In genomic region chr21:33126569-33126968, GRCh38 we compare ENCODE assay signal across 1 cellular context.
TF ChIP-seq lines count a peak whose summit lies in the region.

No MANE protein-coding gene starts in this region.

TF ChIP-seq in HCT116, 20 proteins besides CTCF, POLR2A, EP300 and RAD21 (continued from another document):
- TF ChIP-seq REST (IDR thresholded peaks at IDR 0.05; ENCODE audit: low read depth) (no peak), SP1 (IDR thresholded peaks at IDR 0.05; ENCODE audit: low read depth) (no peak), ATF3 (IDR thresholded peaks at IDR 0.05) (no peak), EZH2phosphoT487 (IDR thresholded peaks at IDR 0.05; ENCODE audit: borderline replicate concordance) (no peak), ZBTB33 (IDR thresholded peaks at IDR 0.05; ENCODE audit: extremely low read depth, insufficient replicate concordance, low read length) (no peak), CEBPB (IDR thresholded peaks at IDR 0.05; ENCODE audit: low read depth) (no peak)
